12 cellular contexts compared by ENCODE assay signal in the genomic region with DNA sequence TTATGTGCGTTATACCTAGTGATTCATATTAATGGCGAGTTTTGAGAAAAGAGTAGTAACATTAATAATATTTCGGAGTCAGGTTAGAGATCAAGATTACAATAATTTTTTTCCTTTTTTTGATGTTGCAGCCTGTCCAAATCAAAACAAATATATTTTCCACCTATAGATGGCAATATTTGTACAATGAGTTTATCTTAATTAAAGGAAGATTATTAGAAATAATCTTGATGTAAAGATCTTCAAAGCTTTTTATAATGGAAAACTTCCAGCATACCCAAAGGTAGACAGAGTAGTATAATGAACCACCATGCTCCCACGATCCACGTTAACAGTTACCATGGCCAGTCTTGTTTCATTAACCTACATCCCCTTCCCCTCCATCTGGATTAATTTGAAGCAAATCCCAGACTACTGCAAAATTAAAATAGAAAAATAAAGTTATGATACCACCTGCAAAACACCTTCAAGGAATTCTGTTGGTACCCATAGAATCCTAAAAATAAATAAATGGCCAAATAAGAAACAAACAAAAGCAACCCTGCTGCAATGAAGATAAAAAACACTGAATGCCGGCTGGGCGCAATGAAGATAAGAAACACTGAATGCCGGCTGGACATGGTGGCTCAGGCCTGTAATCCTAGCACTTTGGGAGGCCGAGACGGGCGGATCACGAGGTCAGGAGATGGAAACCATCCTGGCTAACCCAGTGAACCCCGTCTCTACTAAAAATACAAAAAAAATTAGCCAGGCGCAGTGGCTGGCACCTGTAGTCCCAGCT. TPM values are rescaled to one million over a fixed set of nuclear protein-coding genes. Genes with fewer than 3 reads are reported as not detected.
A peak's percentile ranks its signal among the peaks of the same experiment; 100 is the strongest.
DNase-seq lines count a peak whose midpoint lies in the region; ATAC-seq and TF ChIP-seq lines count a peak whose summit lies in the region.
"Had no signal": no experiment of that assay in that cellular context is flagged by ENCODE, and none has a peak within 500 bp of the region (broad histone marks: within the 10 kb centered on the region; RNA-seq: fewer than 3 reads in every experiment).

No MANE protein-coding gene starts in this region.

- peaks cover 15% of the 10 kb centered on the region for H3K27me3 Mint-ChIP-seq in HFFc6 (ENCODE audit: insufficient read depth)
- H3K27me3 Mint-ChIP-seq in activated CD4-positive, alpha-beta T cell treated with anti-CD3 and anti-CD28 coated beads for 36 hours, result peaks cover 21% of the 10 kb centered on the region

- intact Hi-C loops in activated CD4-positive, alpha-beta T cell treated with anti-CD3 and anti-CD28 coated beads for 36 hours (cut with DNase I, micrococcal nuclease), result no loop called here

- H3K9me2 ChIP-seq in hepatocyte (replicated peaks; ENCODE audit: insufficient read depth), result no peaks in the 10 kb centered on the region

- peaks cover 10% of the 10 kb centered on the region; the same call in 1 of the 2 replicates for H3K4me1 Mint-ChIP-seq in HFFc6 (ENCODE audit: low read depth)
- H3K4me1 Mint-ChIP-seq in activated CD4-positive, alpha-beta T cell treated with anti-CD3 and anti-CD28 coated beads for 36 hours, result no peaks in the 10 kb centered on the region
- H3K4me1 Mint-ChIP-seq: naive thymus-derived CD8-positive, alpha-beta T cell had no signal

- H3K4me3 ChIP-seq in BJ (ENCODE audit: low read depth, low read length) (no peak overlapping the region), SJCRH30 (peak overlapping the region; percentile 39), hepatocyte (no peak overlapping the region)

- H3K27me3 ChIP-seq in BJ (ENCODE audit: control insufficient read depth, insufficient read depth, low read length) (peaks cover 7% of the 10 kb centered on the region), SJCRH30 (no peaks in the 10 kb centered on the region), hepatocyte (peaks cover 19% of the 10 kb centered on the region)

- no peaks in the 10 kb centered on the region for H3K9me3 Mint-ChIP-seq in HFFc6
- H3K9me3 Mint-ChIP-seq in activated CD4-positive, alpha-beta T cell treated with anti-CD3 and anti-CD28 coated beads for 36 hours (ENCODE audit: low read depth), result no peaks in the 10 kb centered on the region
- H3K9me3 Mint-ChIP-seq: naive thymus-derived CD8-positive, alpha-beta T cell had no signal

- POLR2A ChIA-PET in BJ (lab: Charles Lee), result no interaction called here
- POLR2A ChIA-PET in activated CD4-positive, alpha-beta T cell treated with anti-CD3 and anti-CD28 coated beads for 36 hours (lab: Charles Lee), result no interaction called here

- H3K36me3 ChIP-seq in BJ (ENCODE audit: control insufficient read depth, insufficient read depth, low read length), result no peaks in the 10 kb centered on the region
- H3K36me3 ChIP-seq in SJCRH30, result no peaks in the 10 kb centered on the region
- H3K36me3 ChIP-seq in hepatocyte (replicated peaks; ENCODE audit: insufficient read depth, low read depth), result no peaks in the 10 kb centered on the region

- 82% methylated on average over 14 of the region's 14 CpGs for WGBS in hepatocyte (ENCODE audit: low lambda C conversion rate, missing lambda C conversion rate)

- TF ChIP-seq CTCF in BJ (IDR thresholded peaks at IDR 0.05; ENCODE audit: insufficient read depth, low read depth, low read length) (0 out of 2 replicates have a peak, but pooled peaks have one; percentile 21), HFFc6 (IDR thresholded peaks at IDR 0.05) (peak; percentile 70), hepatocyte (IDR thresholded peaks at IDR 0.05; ENCODE audit: poor library complexity) (peak; percentile 31)

- no peaks in the 10 kb centered on the region for H3K36me3 Mint-ChIP-seq in HFFc6 (ENCODE audit: low read depth)
- no peaks in the 10 kb centered on the region for H3K36me3 Mint-ChIP-seq in activated CD4-positive, alpha-beta T cell treated with anti-CD3 and anti-CD28 coated beads for 36 hours (ENCODE audit: low read depth)
- H3K36me3 Mint-ChIP-seq: naive thymus-derived CD8-positive, alpha-beta T cell had no signal

- no peak overlapping the region for H3K4me3 Mint-ChIP-seq in HFFc6
- no peak overlapping the region for H3K4me3 Mint-ChIP-seq in activated CD4-positive, alpha-beta T cell treated with anti-CD3 and anti-CD28 coated beads for 36 hours
- H3K4me3 Mint-ChIP-seq: naive thymus-derived CD8-positive, alpha-beta T cell had no signal

- H3K4me2 ChIP-seq in hepatocyte, result no peak overlapping the region

- no peaks in the 10 kb centered on the region for H4K20me1 ChIP-seq in hepatocyte (ENCODE audit: insufficient read depth, poor library complexity, severe bottlenecking)

- CTCF ChIA-PET in BJ (lab: Yijun Ruan, JAX), result interaction anchor here (1.1 to 1.5 kb wide), 3 partner anchors 9 to 143 kb away, joined by 3 to 8 read pairs (median 6); no protein-coding TSS in a partner anchor
- CTCF ChIA-PET in activated CD4-positive, alpha-beta T cell treated with anti-CD3 and anti-CD28 coated beads for 36 hours (lab: Charles Lee), result no interaction called here

- ATAC-seq in GM19395 (IDR thresholded peaks at IDR 0.05; ENCODE audit: unreplicated experiment) (no peak), GM19023 (IDR thresholded peaks at IDR 0.05; ENCODE audit: unreplicated experiment) (no peak)
- ATAC-seq in activated CD4-positive, alpha-beta T cell treated with anti-CD3 and anti-CD28 coated beads for 36 hours, result no peak
- ATAC-seq: naive thymus-derived CD8-positive, alpha-beta T cell had no signal

- H3K79me2 ChIP-seq in hepatocyte, result no peaks in the 10 kb centered on the region

- no peak overlapping the region for H3K27ac Mint-ChIP-seq in HFFc6
- H3K27ac Mint-ChIP-seq in activated CD4-positive, alpha-beta T cell treated with anti-CD3 and anti-CD28 coated beads for 36 hours, result no peak overlapping the region
- H3K27ac Mint-ChIP-seq: naive thymus-derived CD8-positive, alpha-beta T cell had no signal

- H3K27ac ChIP-seq in SJCRH30, result peak overlapping the region; percentile 61
- H3K27ac ChIP-seq in hepatocyte, result no peak overlapping the region

- no peak for DNase-seq in BJ (ENCODE audit: low read depth)
- DNase-seq in HFFc6, result no peak
- peak; percentile 16 to 48 for DNase-seq in SJCRH30
- DNase-seq in hepatocyte (ENCODE audit: low spot score), result no peak
- DNase-seq in OCI-M2 (lab: John Stamatoyannopoulos, UW; ENCODE audit: unreplicated experiment), result no peak
- DNase-seq in activated CD4-positive, alpha-beta T cell treated with anti-CD3 and anti-CD28 coated beads for 36 hours, result no peak
- DNase-seq: naive thymus-derived CD8-positive, alpha-beta T cell; stimulated activated CD4-positive, alpha-beta T cell treated with anti-CD3 and anti-CD28 coated beads, Interleukin-4, amount 100 ng/mL, for 4 hours had no signal

- peaks cover 24% of the 10 kb centered on the region for H3K4me1 ChIP-seq in SJCRH30
- H3K4me1 ChIP-seq in hepatocyte (ENCODE audit: insufficient read depth), result no peaks in the 10 kb centered on the region

- H2AFZ ChIP-seq in hepatocyte, result no peak overlapping the region

- H3K9me3 ChIP-seq in SJCRH30 (replicated peaks) (no peaks in the 10 kb centered on the region), hepatocyte (ENCODE audit: low read depth) (no peaks in the 10 kb centered on the region)

RNA-seq across cellular contexts. Expression of gene GINS3, which starts 46.5 kb away (rescaled TPM):
- polyA plus RNA-seq in BJ (2011; rRNA removed) (4.6 and 5.5 TPM in 2 replicates), hepatocyte (2.1 and 3.7 TPM in 2 replicates)
- polyA minus RNA-seq in BJ (2011; rRNA and poly(A)+ RNA removed), result 2.8 and 4.6 TPM in 2 replicates
- 1 to 10 TPM; 3.0 to 6.4 (median 5.9) TPM for total RNA-seq in HFFc6 (2021; fragmentation: NEBNext Ultra II Directional; extraction: Animal tissue kit (Norgen Biotek cat#: 25700))
- total RNA-seq in SJCRH30 (2014; rRNA removed; shearing (Covaris generic)), result 41.8 and 46.4 TPM in 2 replicates
- total RNA-seq in hepatocyte, result 3.0 and 4.4 TPM in 2 replicates
- 10 to 100 TPM; 20.2 to 23.0 TPM for total RNA-seq in activated CD4-positive, alpha-beta T cell treated with anti-CD3 and anti-CD28 coated beads for 36 hours

RNA-seq across cellular contexts. Expression of gene PRSS54, which starts 50.9 kb away (rescaled TPM):
- polyA plus RNA-seq in BJ (2011; rRNA removed), result not detected in 2 replicates
- polyA minus RNA-seq in BJ (2011; rRNA and poly(A)+ RNA removed), result not detected in 2 replicates
- not detected for total RNA-seq in HFFc6 (2021; fragmentation: NEBNext Ultra II Directional; extraction: Animal tissue kit (Norgen Biotek cat#: 25700))
- not detected in 2 replicates for total RNA-seq in SJCRH30 (2014; rRNA removed; shearing (Covaris generic))
- not detected in 2 replicates for total RNA-seq in hepatocyte
- polyA plus RNA-seq in hepatocyte, result not detected in 2 replicates
- total RNA-seq in activated CD4-positive, alpha-beta T cell treated with anti-CD3 and anti-CD28 coated beads for 36 hours, result not detected
- total RNA-seq: H1; naive thymus-derived CD8-positive, alpha-beta T cell had no signal
- polyA plus RNA-seq: H1; naive thymus-derived CD8-positive, alpha-beta T cell; thymus had no signal

Comparison
In these comparisons a context has a peak if more than half of its experiments do, and no peak if none do; other contexts are left out.
1. DNase-seq: peak in SJCRH30 (2 of 2); none in BJ (single experiment), HFFc6 (single experiment), hepatocyte (single experiment), OCI-M2 (single experiment) and activated CD4-positive, alpha-beta T cell treated with anti-CD3 and anti-CD28 coated beads for 36 hours (single experiment).
2. Peak in every context shown above with its lines, with median percentiles within 50 percentile points of each other: CTCF ChIP-seq.